In genomic region chr6:21596379-21597242, GRCh38 we compare ENCODE assay signal across 8 cellular contexts. TPM values are rescaled to one million over a fixed set of nuclear protein-coding genes. Genes with fewer than 3 reads are reported as not detected.
DNase-seq lines count a peak whose midpoint lies in the region; ATAC-seq lines count a peak whose summit lies in the region.

No MANE protein-coding gene starts in this region.

- DNase-seq in 8988T (peak; percentile 68), GM03348 (ENCODE audit: low spot score) (peak; percentile 63), MV-4-11 (lab: John Stamatoyannopoulos, UW) (peak; percentile 48), T-helper 17 cell (peak in 2 of 3 donors; percentile 13 to 19), dermis microvascular lymphatic vessel endothelial cell (ENCODE audit: low read depth in 2 of 2) (peak; percentile 56 to 66), left kidney (ENCODE audit: low read depth, low spot score) (peak; percentile 96)
- peak; percentile 11 for DNase-seq in stimulated activated CD8-positive, alpha-beta memory T cell treated with anti-CD3 and anti-CD28 coated beads, Interleukin-15, amount 100 ng/mL, for 24 hours (ENCODE audit: low read depth)

- peaks cover 53% of the 10 kb centered on the region for H3K27me3 Mint-ChIP-seq in T-helper 17 cell

- peaks cover 19% of the 10 kb centered on the region for H3K4me1 Mint-ChIP-seq in T-helper 17 cell

- H3K4me3 Mint-ChIP-seq in T-helper 17 cell = peak overlapping the region; percentile 92

- no peak for ATAC-seq in T-helper 17 cell
- ATAC-seq in GM19023 (IDR thresholded peaks at IDR 0.05; ENCODE audit: unreplicated experiment) = no peak

- no peaks in the 10 kb centered on the region for H3K36me3 Mint-ChIP-seq in T-helper 17 cell (ENCODE audit: low read depth)

- peak overlapping the region; percentile 78 for H3K27ac Mint-ChIP-seq in T-helper 17 cell

- peaks cover 7% of the 10 kb centered on the region for H3K9me3 ChIP-seq in T-helper 17 cell (ENCODE audit: control insufficient read depth, low read length, poor library complexity, severe bottlenecking)

RNA-seq across cellular contexts. Expression of gene SOX4, which starts 3.1 kb away (rescaled TPM):
- total RNA-seq in T-helper 17 cell = 1 to 10 TPM in 1 of 2 donors, under 1 TPM in 1; 0.97 to 1.7 TPM
- 67.5 and 78.0 TPM in 2 replicates for total RNA-seq in dermis microvascular lymphatic vessel endothelial cell

Comparison
In these comparisons a context has a peak if more than half of its experiments do, and no peak if none do; other contexts are left out.
1. DNase-seq: peak in every context shown above with its lines; median percentile 96 in left kidney; 68 in 8988T; 63 in GM03348; 61 in dermis microvascular lymphatic vessel endothelial cell; 48 in MV-4-11; 16 in T-helper 17 cell; 11 in stimulated activated CD8-positive, alpha-beta memory T cell treated with anti-CD3 and anti-CD28 coated beads, Interleukin-15, amount 100 ng/mL, for 24 hours.
2. RNA of gene SOX4, which starts 3.1 kb away (total RNA-seq): 67.5 to 78.0 TPM in dermis microvascular lymphatic vessel endothelial cell; 0.97 to 1.7 TPM in T-helper 17 cell; every median in the first group is over 10 times any median in the second.